ENCODE assay signal across 7 cellular contexts in genomic region chr4:6783111-6783981, GRCh38.
DNase-seq lines count a peak whose midpoint lies in the region; ATAC-seq and TF ChIP-seq lines count a peak whose summit lies in the region.

No MANE protein-coding gene starts in this region.

- H3K4me3 ChIP-seq in retinal pigment epithelial cell (ENCODE audit: low read length): peak overlapping the region; percentile 82

- DNase-seq in NCI-H1694 (lab: John Stamatoyannopoulos, UW): peak; percentile 42
- peak; percentile 55 for DNase-seq in T1000 (lab: John Stamatoyannopoulos, UW)
- peak; percentile 95 for DNase-seq in astrocyte of the hippocampus (ENCODE audit: low read depth, low spot score)
- DNase-seq in hippocampal formation (lab: John Stamatoyannopoulos, UW): peak; percentile 88 to 94
- peak; percentile 46 for DNase-seq in retinal pigment epithelial cell (ENCODE audit: low read depth)

- no peak for TF ChIP-seq CTCF in retinal pigment epithelial cell (conservative IDR thresholded peaks at IDR 0.05; ENCODE audit: low read depth, low read length)

- ATAC-seq in GM18505 (IDR thresholded peaks at IDR 0.05; ENCODE audit: unreplicated experiment) (peak; percentile 70), HG02852 (IDR thresholded peaks at IDR 0.05; ENCODE audit: unreplicated experiment) (peak; percentile 76)

- TF ChIP-seq POLR2A in GM18505 (IDR thresholded peaks at IDR 0.05; ENCODE audit: borderline replicate concordance, extremely low read depth, insufficient read depth, insufficient read length): peak; percentile 57

Comparison
In these comparisons a context has a peak if more than half of its experiments do, and no peak if none do; other contexts are left out.
1. Peak in every context shown above with its lines: DNase-seq, ATAC-seq and H3K4me3 ChIP-seq.
2. DNase-seq: peak in every context shown above with its lines; median percentile 95 in astrocyte of the hippocampus; 91 in hippocampal formation; 55 in T1000; 46 in retinal pigment epithelial cell; 42 in NCI-H1694.